Comparison of ENCODE assay signal across 1 cellular context in the genomic region with DNA sequence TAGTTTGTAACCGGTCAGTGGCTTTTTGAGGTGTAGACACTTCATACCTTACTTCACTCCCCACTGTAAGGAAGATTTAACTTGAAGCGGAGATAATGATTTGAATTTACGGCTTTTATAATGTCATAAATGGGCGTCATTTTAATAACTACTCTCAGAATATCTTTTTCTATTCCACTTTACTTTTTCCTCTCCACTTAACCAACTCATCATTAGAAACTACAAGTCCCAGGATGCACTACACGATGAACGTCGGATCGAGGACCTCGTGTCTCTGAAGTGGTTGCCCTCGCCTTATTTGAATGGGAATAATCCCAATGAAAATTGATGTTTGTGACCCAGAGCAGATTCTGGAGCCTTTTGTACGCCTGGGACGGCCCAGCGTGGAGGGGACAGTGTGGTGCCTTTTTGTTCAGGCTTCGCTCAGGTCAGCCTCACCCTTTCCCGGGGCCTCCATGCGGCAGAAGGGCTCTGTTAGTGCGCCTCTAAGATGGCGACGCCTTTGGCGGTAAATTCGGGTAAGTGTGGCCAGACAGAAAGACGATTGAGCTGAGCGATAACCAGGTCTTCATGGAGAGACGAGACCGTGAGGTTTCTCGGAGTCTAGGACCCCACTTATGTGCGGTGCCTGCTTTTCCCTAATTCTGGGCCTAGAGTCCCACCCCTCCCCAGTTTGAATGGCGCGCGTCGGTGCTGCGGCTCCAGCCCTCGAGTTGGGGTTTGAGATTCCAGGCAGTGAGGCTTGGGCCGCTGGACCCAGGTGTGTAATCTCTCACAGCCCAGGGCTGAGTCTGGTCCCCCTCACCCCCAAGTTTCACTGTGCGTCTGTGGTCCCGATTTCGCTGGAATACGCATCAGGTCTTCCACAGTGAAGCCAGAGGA.
TF ChIP-seq lines count a peak whose summit lies in the region.

A gene with protein sequence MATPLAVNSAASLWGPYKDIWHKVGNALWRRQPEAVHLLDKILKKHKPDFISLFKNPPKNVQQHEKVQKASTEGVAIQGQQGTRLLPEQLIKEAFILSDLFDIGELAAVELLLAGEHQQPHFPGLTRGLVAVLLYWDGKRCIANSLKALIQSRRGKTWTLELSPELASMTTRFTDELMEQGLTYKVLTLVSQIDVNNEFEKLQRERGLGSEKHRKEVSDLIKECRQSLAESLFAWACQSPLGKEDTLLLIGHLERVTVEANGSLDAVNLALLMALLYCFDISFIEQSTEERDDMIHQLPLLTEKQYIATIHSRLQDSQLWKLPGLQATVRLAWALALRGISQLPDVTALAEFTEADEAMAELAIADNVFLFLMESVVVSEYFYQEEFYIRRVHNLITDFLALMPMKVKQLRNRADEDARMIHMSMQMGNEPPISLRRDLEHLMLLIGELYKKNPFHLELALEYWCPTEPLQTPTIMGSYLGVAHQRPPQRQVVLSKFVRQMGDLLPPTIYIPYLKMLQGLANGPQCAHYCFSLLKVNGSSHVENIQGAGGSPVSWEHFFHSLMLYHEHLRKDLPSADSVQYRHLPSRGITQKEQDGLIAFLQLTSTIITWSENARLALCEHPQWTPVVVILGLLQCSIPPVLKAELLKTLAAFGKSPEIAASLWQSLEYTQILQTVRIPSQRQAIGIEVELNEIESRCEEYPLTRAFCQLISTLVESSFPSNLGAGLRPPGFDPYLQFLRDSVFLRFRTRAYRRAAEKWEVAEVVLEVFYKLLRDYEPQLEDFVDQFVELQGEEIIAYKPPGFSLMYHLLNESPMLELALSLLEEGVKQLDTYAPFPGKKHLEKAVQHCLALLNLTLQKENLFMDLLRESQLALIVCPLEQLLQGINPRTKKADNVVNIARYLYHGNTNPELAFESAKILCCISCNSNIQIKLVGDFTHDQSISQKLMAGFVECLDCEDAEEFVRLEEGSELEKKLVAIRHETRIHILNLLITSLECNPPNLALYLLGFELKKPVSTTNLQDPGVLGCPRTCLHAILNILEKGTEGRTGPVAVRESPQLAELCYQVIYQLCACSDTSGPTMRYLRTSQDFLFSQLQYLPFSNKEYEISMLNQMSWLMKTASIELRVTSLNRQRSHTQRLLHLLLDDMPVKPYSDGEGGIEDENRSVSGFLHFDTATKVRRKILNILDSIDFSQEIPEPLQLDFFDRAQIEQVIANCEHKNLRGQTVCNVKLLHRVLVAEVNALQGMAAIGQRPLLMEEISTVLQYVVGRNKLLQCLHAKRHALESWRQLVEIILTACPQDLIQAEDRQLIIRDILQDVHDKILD (N-terminal part only) (plus strand): TSS at position 463 of the 882 bp plus-strand sequence. CDS start 28 bp downstream, at position 491.

TF ChIP-seq in HepG2, 621 proteins besides CTCF, POLR2A, EP300 and RAD21 (continued from another document and continues in another):
- TF ChIP-seq FOXA3 (CRISPR knock-in tag; IDR thresholded peaks at IDR 0.05), result no peak; the same call in 1 of the 2 replicates
- TF ChIP-seq MIER3 (CRISPR knock-in tag; IDR thresholded peaks at IDR 0.05; ENCODE audit: borderline replicate concordance), result peak; percentile 22; the same call in 1 of the 2 replicates
- TF ChIP-seq RCOR2 (CRISPR knock-in tag; IDR thresholded peaks at IDR 0.05), result 0 out of 2 replicates have a peak, but pooled peaks have one; percentile 19
- no peak for TF ChIP-seq ZNF616 (CRISPR knock-in tag; IDR thresholded peaks at IDR 0.05; ENCODE audit: low read depth)
- TF ChIP-seq ETV6 (CRISPR knock-in tag; conservative IDR thresholded peaks at IDR 0.05), result no peak; the same call in 1 of the 2 replicates
- no peak for TF ChIP-seq TBX3 (IDR thresholded peaks at IDR 0.05; ENCODE audit: borderline replicate concordance)
- peak; percentile 86 for TF ChIP-seq YEATS2 (CRISPR knock-in tag; IDR thresholded peaks at IDR 0.05; ENCODE audit: borderline replicate concordance)
- TF ChIP-seq RXRB (CRISPR knock-in tag; IDR thresholded peaks at IDR 0.05; ENCODE audit: borderline replicate concordance), result peak; percentile 63; the same call in 1 of the 2 replicates
- TF ChIP-seq REL (CRISPR knock-in tag; conservative IDR thresholded peaks at IDR 0.05), result no peak
- TF ChIP-seq ZBTB8A (CRISPR knock-in tag; IDR thresholded peaks at IDR 0.05; ENCODE audit: borderline replicate concordance, low read depth), result no peak
- 0 out of 2 replicates have a peak, but pooled peaks have one; percentile 80 for TF ChIP-seq ZNF816 (CRISPR knock-in tag; IDR thresholded peaks at IDR 0.05; ENCODE audit: borderline replicate concordance)
- TF ChIP-seq GZF1 (CRISPR knock-in tag; IDR thresholded peaks at IDR 0.05), result no peak
- TF ChIP-seq ZNF607 (CRISPR knock-in tag; IDR thresholded peaks at IDR 0.05; ENCODE audit: borderline replicate concordance), result peak; percentile 87
- peak; percentile 69 for TF ChIP-seq KLF9 (CRISPR knock-in tag; IDR thresholded peaks at IDR 0.05; ENCODE audit: low read depth)
- TF ChIP-seq ZNF124 (CRISPR knock-in tag; IDR thresholded peaks at IDR 0.05), result peak; percentile 89; the same call in 1 of the 2 replicates
- no peak for TF ChIP-seq POLR2AphosphoS2 (IDR thresholded peaks at IDR 0.05; ENCODE audit: low read depth, low read length)
- peak; percentile 31; the same call in 1 of the 2 replicates for TF ChIP-seq ZFP37 (CRISPR knock-in tag; IDR thresholded peaks at IDR 0.05; ENCODE audit: borderline replicate concordance)
- TF ChIP-seq CCAR2 (optimal IDR thresholded peaks at IDR 0.05; ENCODE audit: low read depth, low read length), result no peak
- TF ChIP-seq HCFC1 (IDR thresholded peaks at IDR 0.05; ENCODE audit: low read depth, low read length), result peak; percentile 92
- TF ChIP-seq ATF1 (CRISPR knock-in tag; IDR thresholded peaks at IDR 0.05), result peak; percentile 91
- peak; percentile 14; the same call in 1 of the 2 replicates for TF ChIP-seq SIX1 (CRISPR knock-in tag; IDR thresholded peaks at IDR 0.05; ENCODE audit: borderline replicate concordance)
- no peak; the same call in none of the 2 replicates for TF ChIP-seq MEF2D (CRISPR knock-in tag; IDR thresholded peaks at IDR 0.05)
- TF ChIP-seq, protein P1, sequence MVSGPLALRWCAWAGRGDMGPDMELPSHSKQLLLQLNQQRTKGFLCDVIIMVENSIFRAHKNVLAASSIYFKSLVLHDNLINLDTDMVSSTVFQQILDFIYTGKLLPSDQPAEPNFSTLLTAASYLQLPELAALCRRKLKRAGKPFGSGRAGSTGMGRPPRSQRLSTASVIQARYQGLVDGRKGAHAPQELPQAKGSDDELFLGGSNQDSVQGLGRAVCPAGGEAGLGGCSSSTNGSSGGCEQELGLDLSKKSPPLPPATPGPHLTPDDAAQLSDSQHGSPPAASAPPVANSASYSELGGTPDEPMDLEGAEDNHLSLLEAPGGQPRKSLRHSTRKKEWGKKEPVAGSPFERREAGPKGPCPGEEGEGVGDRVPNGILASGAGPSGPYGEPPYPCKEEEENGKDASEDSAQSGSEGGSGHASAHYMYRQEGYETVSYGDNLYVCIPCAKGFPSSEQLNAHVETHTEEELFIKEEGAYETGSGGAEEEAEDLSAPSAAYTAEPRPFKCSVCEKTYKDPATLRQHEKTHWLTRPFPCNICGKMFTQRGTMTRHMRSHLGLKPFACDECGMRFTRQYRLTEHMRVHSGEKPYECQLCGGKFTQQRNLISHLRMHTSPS (CRISPR knock-in tag; IDR thresholded peaks at IDR 0.05; ENCODE audit: low read depth), result no peak
- TF ChIP-seq ZNF589 (CRISPR knock-in tag; conservative IDR thresholded peaks at IDR 0.05), result 0 out of 2 replicates have a peak, but pooled peaks have one; percentile 37
- no peak for TF ChIP-seq SNAI1 (CRISPR knock-in tag; IDR thresholded peaks at IDR 0.05; ENCODE audit: borderline replicate concordance)
- TF ChIP-seq, protein P2, sequence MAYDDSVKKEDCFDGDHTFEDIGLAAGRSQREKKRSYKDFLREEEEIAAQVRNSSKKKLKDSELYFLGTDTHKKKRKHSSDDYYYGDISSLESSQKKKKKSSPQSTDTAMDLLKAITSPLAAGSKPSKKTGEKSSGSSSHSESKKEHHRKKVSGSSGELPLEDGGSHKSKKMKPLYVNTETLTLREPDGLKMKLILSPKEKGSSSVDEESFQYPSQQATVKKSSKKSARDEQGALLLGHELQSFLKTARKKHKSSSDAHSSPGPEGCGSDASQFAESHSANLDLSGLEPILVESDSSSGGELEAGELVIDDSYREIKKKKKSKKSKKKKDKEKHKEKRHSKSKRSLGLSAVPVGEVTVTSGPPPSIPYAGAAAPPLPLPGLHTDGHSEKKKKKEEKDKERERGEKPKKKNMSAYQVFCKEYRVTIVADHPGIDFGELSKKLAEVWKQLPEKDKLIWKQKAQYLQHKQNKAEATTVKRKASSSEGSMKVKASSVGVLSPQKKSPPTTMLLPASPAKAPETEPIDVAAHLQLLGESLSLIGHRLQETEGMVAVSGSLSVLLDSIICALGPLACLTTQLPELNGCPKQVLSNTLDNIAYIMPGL (CRISPR knock-in tag; IDR thresholded peaks at IDR 0.05; ENCODE audit: borderline replicate concordance in 1 of 2, low read depth in 1 of 2), result peak; percentile 73 to 75; a peak in 3 of 4 replicates
- TF ChIP-seq PAXIP1 (CRISPR knock-in tag; conservative IDR thresholded peaks at IDR 0.05), result peak; percentile 50
- peak; percentile 54; the same call in 1 of the 2 replicates for TF ChIP-seq MEIS2 (CRISPR knock-in tag; IDR thresholded peaks at IDR 0.05)
- peak; percentile 91 for TF ChIP-seq ZNF792 (CRISPR knock-in tag; IDR thresholded peaks at IDR 0.05)
- no peak for TF ChIP-seq RBAK (CRISPR knock-in tag; IDR thresholded peaks at IDR 0.05)
- TF ChIP-seq ZNF503 (CRISPR knock-in tag; IDR thresholded peaks at IDR 0.05), result 0 out of 2 replicates have a peak, but pooled peaks have one; percentile 27
- no peak for TF ChIP-seq SNAPC5 (CRISPR knock-in tag; IDR thresholded peaks at IDR 0.05; ENCODE audit: borderline replicate concordance)
- peak; percentile 79 for TF ChIP-seq KDM2A (CRISPR knock-in tag; IDR thresholded peaks at IDR 0.05; ENCODE audit: borderline replicate concordance, low read depth)
- TF ChIP-seq HNF4A (CRISPR knock-in tag; IDR thresholded peaks at IDR 0.05), result no peak
- TF ChIP-seq, protein P3, sequence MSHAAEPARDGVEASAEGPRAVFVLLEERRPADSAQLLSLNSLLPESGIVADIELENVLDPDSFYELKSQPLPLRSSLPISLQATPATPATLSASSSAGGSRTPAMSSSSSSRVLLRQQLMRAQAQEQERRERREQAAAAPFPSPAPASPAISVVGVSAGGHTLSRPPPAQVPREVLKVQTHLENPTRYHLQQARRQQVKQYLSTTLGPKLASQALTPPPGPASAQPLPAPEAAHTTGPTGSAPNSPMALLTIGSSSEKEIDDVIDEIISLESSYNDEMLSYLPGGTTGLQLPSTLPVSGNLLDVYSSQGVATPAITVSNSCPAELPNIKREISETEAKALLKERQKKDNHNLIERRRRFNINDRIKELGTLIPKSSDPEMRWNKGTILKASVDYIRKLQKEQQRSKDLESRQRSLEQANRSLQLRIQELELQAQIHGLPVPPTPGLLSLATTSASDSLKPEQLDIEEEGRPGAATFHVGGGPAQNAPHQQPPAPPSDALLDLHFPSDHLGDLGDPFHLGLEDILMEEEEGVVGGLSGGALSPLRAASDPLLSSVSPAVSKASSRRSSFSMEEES (CRISPR knock-in tag; IDR thresholded peaks at IDR 0.05), result peak; percentile 12
- TF ChIP-seq SMYD3 (CRISPR knock-in tag; IDR thresholded peaks at IDR 0.05), result no peak
- TF ChIP-seq PBX3 (CRISPR knock-in tag; IDR thresholded peaks at IDR 0.05; ENCODE audit: borderline replicate concordance), result no peak
- peak; percentile 93 for TF ChIP-seq IKZF4 (CRISPR knock-in tag; IDR thresholded peaks at IDR 0.05; ENCODE audit: borderline replicate concordance, low read depth, not compliant biosample characterization)
- TF ChIP-seq ZNF224 (CRISPR knock-in tag; IDR thresholded peaks at IDR 0.05), result peak; percentile 90; the same call in 1 of the 2 replicates
- TF ChIP-seq MTA1 (CRISPR knock-in tag; IDR thresholded peaks at IDR 0.05; ENCODE audit: borderline replicate concordance), result peak; percentile 54; the same call in 1 of the 2 replicates
- TF ChIP-seq GATAD1 (CRISPR knock-in tag; IDR thresholded peaks at IDR 0.05), result peak; percentile 91
- TF ChIP-seq PITX1 (CRISPR knock-in tag; IDR thresholded peaks at IDR 0.05), result peak; percentile 57; the same call in 1 of the 2 replicates
